ENCODE assay signal across 1 cellular context in the genomic region with DNA sequence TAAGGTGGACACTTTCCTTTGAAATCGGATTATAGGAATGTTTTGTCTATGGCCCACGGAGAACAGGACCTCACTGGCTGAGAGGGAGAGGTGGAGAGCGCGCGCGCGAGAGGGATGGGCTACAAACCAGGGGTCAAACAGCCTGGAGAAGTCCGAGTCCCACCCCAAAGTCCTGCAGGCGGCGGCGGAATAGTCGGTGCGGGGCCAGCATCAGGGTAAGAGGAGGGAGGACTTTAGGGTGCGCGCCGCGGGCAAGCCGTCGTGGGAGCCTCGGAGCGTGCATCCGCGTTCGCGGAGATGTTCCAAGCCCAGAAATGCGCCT.
TF ChIP-seq lines count a peak whose summit lies in the region.

No MANE protein-coding gene starts in this region.

TF ChIP-seq in SK-N-SH, 30 proteins besides CTCF, POLR2A, EP300 and RAD21:
- TF ChIP-seq, protein P1, sequence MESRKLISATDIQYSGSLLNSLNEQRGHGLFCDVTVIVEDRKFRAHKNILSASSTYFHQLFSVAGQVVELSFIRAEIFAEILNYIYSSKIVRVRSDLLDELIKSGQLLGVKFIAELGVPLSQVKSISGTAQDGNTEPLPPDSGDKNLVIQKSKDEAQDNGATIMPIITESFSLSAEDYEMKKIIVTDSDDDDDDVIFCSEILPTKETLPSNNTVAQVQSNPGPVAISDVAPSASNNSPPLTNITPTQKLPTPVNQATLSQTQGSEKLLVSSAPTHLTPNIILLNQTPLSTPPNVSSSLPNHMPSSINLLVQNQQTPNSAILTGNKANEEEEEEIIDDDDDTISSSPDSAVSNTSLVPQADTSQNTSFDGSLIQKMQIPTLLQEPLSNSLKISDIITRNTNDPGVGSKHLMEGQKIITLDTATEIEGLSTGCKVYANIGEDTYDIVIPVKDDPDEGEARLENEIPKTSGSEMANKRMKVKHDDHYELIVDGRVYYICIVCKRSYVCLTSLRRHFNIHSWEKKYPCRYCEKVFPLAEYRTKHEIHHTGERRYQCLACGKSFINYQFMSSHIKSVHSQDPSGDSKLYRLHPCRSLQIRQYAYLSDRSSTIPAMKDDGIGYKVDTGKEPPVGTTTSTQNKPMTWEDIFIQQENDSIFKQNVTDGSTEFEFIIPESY (IDR thresholded peaks at IDR 0.05; ENCODE audit: borderline replicate concordance, low read depth): no peak
- TF ChIP-seq, protein P2, sequence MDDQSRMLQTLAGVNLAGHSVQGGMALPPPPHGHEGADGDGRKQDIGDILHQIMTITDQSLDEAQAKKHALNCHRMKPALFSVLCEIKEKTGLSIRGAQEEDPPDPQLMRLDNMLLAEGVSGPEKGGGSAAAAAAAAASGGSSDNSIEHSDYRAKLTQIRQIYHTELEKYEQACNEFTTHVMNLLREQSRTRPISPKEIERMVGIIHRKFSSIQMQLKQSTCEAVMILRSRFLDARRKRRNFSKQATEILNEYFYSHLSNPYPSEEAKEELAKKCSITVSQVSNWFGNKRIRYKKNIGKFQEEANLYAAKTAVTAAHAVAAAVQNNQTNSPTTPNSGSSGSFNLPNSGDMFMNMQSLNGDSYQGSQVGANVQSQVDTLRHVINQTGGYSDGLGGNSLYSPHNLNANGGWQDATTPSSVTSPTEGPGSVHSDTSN (IDR thresholded peaks at IDR 0.05): no peak
- TF ChIP-seq, protein P3, sequence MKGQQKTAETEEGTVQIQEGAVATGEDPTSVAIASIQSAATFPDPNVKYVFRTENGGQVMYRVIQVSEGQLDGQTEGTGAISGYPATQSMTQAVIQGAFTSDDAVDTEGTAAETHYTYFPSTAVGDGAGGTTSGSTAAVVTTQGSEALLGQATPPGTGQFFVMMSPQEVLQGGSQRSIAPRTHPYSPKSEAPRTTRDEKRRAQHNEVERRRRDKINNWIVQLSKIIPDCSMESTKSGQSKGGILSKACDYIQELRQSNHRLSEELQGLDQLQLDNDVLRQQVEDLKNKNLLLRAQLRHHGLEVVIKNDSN (IDR thresholded peaks at IDR 0.05; ENCODE audit: borderline replicate concordance, low read depth): no peak
- TF ChIP-seq GABPA (IDR thresholded peaks at IDR 0.05; ENCODE audit: low read depth): no peak
- TF ChIP-seq FOXJ3 (CRISPR knock-in tag; IDR thresholded peaks at IDR 0.05): no peak
- TF ChIP-seq NFIC (IDR thresholded peaks at IDR 0.05; ENCODE audit: borderline replicate concordance): no peak
TF ChIP-seq in SK-N-SH: peak in this region for 0.
